ENCODE assay signal across 9 cellular contexts in genomic region chr1:181135815-181136737, GRCh38. TPM values are rescaled to one million over a fixed set of nuclear protein-coding genes. Genes with fewer than 3 reads are reported as not detected.
DNase-seq lines count a peak whose midpoint lies in the region; ATAC-seq and TF ChIP-seq lines count a peak whose summit lies in the region.
"Had no signal": no experiment of that assay in that cellular context is flagged by ENCODE, and none has a peak within 500 bp of the region (broad histone marks: within the 10 kb centered on the region; RNA-seq: fewer than 3 reads in every experiment).

No MANE protein-coding gene starts in this region.

- H3K4me3 Mint-ChIP-seq in brain, result peak overlapping the region in 3 of 5 experiments; percentile 1 to 65 (median 7)

- no peaks in the 10 kb centered on the region for H3K9me2 ChIP-seq in MM.1S (replicated peaks; ENCODE audit: insufficient read depth, low read length)

- peak overlapping the region; percentile 92 to 100 (median 99) for H3K27ac Mint-ChIP-seq in brain

- peaks cover 3% of the 10 kb centered on the region for H3K27me3 Mint-ChIP-seq in brain

- H3K9me3 Mint-ChIP-seq in brain, result peaks cover 0 to 2% (median 0%) of the 10 kb centered on the region in 5 experiments

- H3K27ac ChIP-seq in BLaER1 (peak overlapping the region; percentile 93), MM.1S (ENCODE audit: low read length) (no peak overlapping the region)
- H3K27ac ChIP-seq: HL-60 had no signal

- H3K79me2 ChIP-seq in MM.1S (ENCODE audit: low read length), result no peaks in the 10 kb centered on the region

- TF ChIP-seq CTCF in MM.1S (IDR thresholded peaks at IDR 0.05; ENCODE audit: low read length) (no peak), brain (conservative IDR thresholded peaks at IDR 0.05) (no peak), mucosa of descending colon (IDR thresholded peaks at IDR 0.05) (no peak)

- peaks cover 29% of the 10 kb centered on the region for H3F3A ChIP-seq in MM.1S (ENCODE audit: insufficient read depth, low read length)

- H3K4me1 Mint-ChIP-seq in brain, result peaks cover 74% of the 10 kb centered on the region

- H3K9me3 ChIP-seq in BLaER1 (no peaks in the 10 kb centered on the region), MM.1S (replicated peaks; ENCODE audit: insufficient read depth, low read length) (no peaks in the 10 kb centered on the region), mucosa of descending colon (no peaks in the 10 kb centered on the region)

- H3K4me1 ChIP-seq in BLaER1, result peaks cover 99% of the 10 kb centered on the region
- H3K4me1 ChIP-seq in MM.1S (ENCODE audit: low read length), result peaks cover 45% of the 10 kb centered on the region
- H3K4me1 ChIP-seq in mucosa of descending colon (ENCODE audit: low read depth), result peaks cover 17% of the 10 kb centered on the region

- DNase-seq in MM.1S (no peak), mucosa of descending colon (no peak), GM19240 (ENCODE audit: insufficient read length, low spot score) (no peak), DMS79 treated with DMSO at 0.1 percent for 48 hours (lab: John Stamatoyannopoulos, UW) (no peak)
- no peak for DNase-seq in effector CD8-positive, alpha-beta T cell (lab: John Stamatoyannopoulos, UW)

- H3K36me3 Mint-ChIP-seq in brain, result no peaks in the 10 kb centered on the region

- peak overlapping the region; percentile 92 for H3K4me2 ChIP-seq in BLaER1
- 0 out of 2 replicates have a peak overlapping the region, but pooled peaks have one; percentile 99 for H3K4me2 ChIP-seq in MM.1S (ENCODE audit: low read depth, low read length)

- H4K20me1 ChIP-seq in BLaER1 (no peaks in the 10 kb centered on the region), MM.1S (ENCODE audit: insufficient read depth, low read length) (no peaks in the 10 kb centered on the region)

- H3K4me3 ChIP-seq in BLaER1 (no peak overlapping the region), MM.1S (ENCODE audit: low read length) (no peak overlapping the region), mucosa of descending colon (no peak overlapping the region)

- H3K36me3 ChIP-seq in BLaER1, result no peaks in the 10 kb centered on the region
- H3K36me3 ChIP-seq in MM.1S (replicated peaks; ENCODE audit: insufficient read depth, low read length), result no peaks in the 10 kb centered on the region
- no peaks in the 10 kb centered on the region for H3K36me3 ChIP-seq in mucosa of descending colon (ENCODE audit: low read depth)

- H3K27me3 ChIP-seq in BLaER1 (no peaks in the 10 kb centered on the region), MM.1S (replicated peaks; ENCODE audit: insufficient read depth, low read length) (no peaks in the 10 kb centered on the region)

- ATAC-seq in mucosa of descending colon, result peak; percentile 20
- ATAC-seq in GM21825 (IDR thresholded peaks at IDR 0.05; ENCODE audit: unreplicated experiment), result no peak

- intact Hi-C loops in mucosa of descending colon (cut with DNase I, micrococcal nuclease), result no loop called here

- no peak overlapping the region for H2AFZ ChIP-seq in MM.1S (ENCODE audit: low read length)

- H3K9ac ChIP-seq in BLaER1, result peak overlapping the region; percentile 82; the same call in 1 of the 2 replicates
- no peak overlapping the region for H3K9ac ChIP-seq in MM.1S (ENCODE audit: low read length)

RNA-seq across cellular contexts. Expression of gene IER5, which starts 47.6 kb away (rescaled TPM):
- 12.4 TPM for polyA plus RNA-seq in brain (ENCODE audit: insufficient read depth, low read depth, low replicate concordance)
- 10 to 100 TPM; 15.4 to 16.7 (median 16.4) TPM for total RNA-seq in mucosa of descending colon
